24 cellular contexts compared by ENCODE assay signal in the genomic region with DNA sequence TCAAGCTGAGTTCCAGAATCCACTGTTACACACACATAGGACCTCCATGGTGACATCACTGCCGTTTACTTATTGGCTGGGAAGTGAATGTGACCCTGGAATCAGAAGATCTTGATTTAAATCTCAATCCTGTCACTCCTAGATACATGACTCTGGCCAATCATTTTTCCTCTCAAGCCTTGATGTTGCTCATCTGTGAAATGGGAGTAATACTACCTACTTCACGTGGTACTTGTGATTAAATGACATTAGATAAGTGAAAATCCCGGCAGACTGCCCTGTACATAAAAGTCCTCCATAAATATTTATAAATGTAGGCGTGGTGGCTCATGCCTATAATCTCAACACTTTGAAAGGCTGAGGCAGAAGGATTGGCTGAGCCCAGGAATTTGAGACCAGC.
"Had no signal": no experiment of that assay in that cellular context is flagged by ENCODE, and none has a peak within 500 bp of the region (broad histone marks: within the 10 kb centered on the region; RNA-seq: fewer than 3 reads in every experiment).

No MANE protein-coding gene starts in this region.

- H3K9ac ChIP-seq: SK-N-SH had no signal

- H3K27me3 Mint-ChIP-seq: activated CD4-positive, alpha-beta T cell treated with anti-CD3 and anti-CD28 coated beads, Interleukin-2, amount 10 ng/mL, durations not matched to agents 7 days and 5 days; activated naive CD8-positive, alpha-beta T cell treated with anti-CD3 and anti-CD28 coated beads, Interleukin-2, amount 50 U/mL, for 24 hours; dendritic cell treated with granulocyte-macrophage colony-stimulating factor and Interleukin-4, amounts not matched to agents 40 ng/mL and 50 ng/mL, for 4 days; stimulated activated naive CD8-positive, alpha-beta T cell treated with anti-CD3 and anti-CD28 coated beads, Interleukin-15, Interleukin-2, amounts not matched to agents 100 ng/mL and 50 ng/mL, for 24 hours; T-cell had no signal

- ATAC-seq: activated naive CD8-positive, alpha-beta T cell treated with anti-CD3 and anti-CD28 coated beads, Interleukin-2, amount 50 U/mL, for 24 hours; activated T-cell treated with anti-CD3 and anti-CD28 coated beads, Interleukin-2, amount 50 U/mL, for 4 hours; esophagus mucosa; left cardiac atrium; T-cell had no signal

- H3K27ac Mint-ChIP-seq: activated CD4-positive, alpha-beta T cell treated with anti-CD3 and anti-CD28 coated beads, Interleukin-2, amount 10 ng/mL, durations not matched to agents 7 days and 5 days; activated naive CD4-positive, alpha-beta T cell treated with anti-CD3 and anti-CD28 coated beads for 36 hours; activated naive CD8-positive, alpha-beta T cell treated with anti-CD3 and anti-CD28 coated beads, Interleukin-2, amount 50 U/mL, for 24 hours; mesothelial cell of epicardium; stimulated activated naive CD8-positive, alpha-beta T cell treated with anti-CD3 and anti-CD28 coated beads, Interleukin-15, Interleukin-2, amounts not matched to agents 100 ng/mL and 50 ng/mL, for 24 hours; T-cell had no signal

- H3K4me3 ChIP-seq: lung, skin epidermis had no signal

- H3K4me3 Mint-ChIP-seq: activated CD4-positive, alpha-beta T cell treated with anti-CD3 and anti-CD28 coated beads, Interleukin-2, amount 10 ng/mL, durations not matched to agents 7 days and 5 days; activated naive CD4-positive, alpha-beta T cell treated with anti-CD3 and anti-CD28 coated beads for 36 hours; activated naive CD8-positive, alpha-beta T cell treated with anti-CD3 and anti-CD28 coated beads, Interleukin-2, amount 50 U/mL, for 24 hours; activated T-cell treated with anti-CD3 and anti-CD28 coated beads, Interleukin-2, amount 50 U/mL, for 4 hours; dendritic cell treated with granulocyte-macrophage colony-stimulating factor and Interleukin-4, amounts not matched to agents 40 ng/mL and 50 ng/mL, for 4 days; mesothelial cell of epicardium; nephron; stimulated activated naive CD8-positive, alpha-beta T cell treated with anti-CD3 and anti-CD28 coated beads, Interleukin-15, Interleukin-2, amounts not matched to agents 100 ng/mL and 50 ng/mL, for 24 hours; T-cell had no signal

- FAIRE-seq: islet of Langerhans had no signal

- DNase-seq: activated CD4-positive, alpha-beta T cell treated with anti-CD3 and anti-CD28 coated beads, Interleukin-2, amount 10 ng/mL, durations not matched to agents 7 days and 5 days; activated CD4-positive, CD25-positive, alpha-beta regulatory T cell; activated CD8-positive, alpha-beta memory T cell treated with anti-CD3 and anti-CD28 coated beads, Interleukin-2, amount 50 U/mL, for 4 hours; activated naive CD4-positive, alpha-beta T cell treated with anti-CD3 and anti-CD28 coated beads for 36 hours; activated naive CD8-positive, alpha-beta T cell treated with anti-CD3 and anti-CD28 coated beads, Interleukin-2, amount 50 U/mL, for 24 hours; activated T-cell treated with anti-CD3 and anti-CD28 coated beads, Interleukin-2, amount 50 U/mL, for 4 hours; anterior cingulate cortex; effector CD8-positive, alpha-beta T cell; left cardiac atrium; occipital lobe; posterior cingulate gyrus; retina; SK-N-SH; stimulated activated CD4-positive, alpha-beta T cell treated with anti-CD3 and anti-CD28 coated beads, Interleukin-15, amount 100 ng/mL, for 24 hours; stimulated activated CD4-positive, alpha-beta T cell treated with anti-CD3 and anti-CD28 coated beads, Interleukin-2, amount 100 ng/mL, for 48 hours; T-cell had no signal

- H3K4me2 ChIP-seq: SK-N-SH had no signal
